19 cellular contexts compared by ENCODE assay signal in genomic region chr9:136757328-136757727, GRCh38. TPM values are rescaled to one million over a fixed set of nuclear protein-coding genes. Genes with fewer than 3 reads are reported as not detected.
"Had no signal": no experiment of that assay in that cellular context is flagged by ENCODE, and none has a peak within 500 bp of the region (broad histone marks: within the 10 kb centered on the region; RNA-seq: fewer than 3 reads in every experiment).

No MANE protein-coding gene starts in this region.

- H3K4me3 ChIP-seq: testis had no signal

- H3K27ac ChIP-seq: testis had no signal

- H3K27ac Mint-ChIP-seq: activated naive CD4-positive, alpha-beta T cell treated with anti-CD3 and anti-CD28 coated beads, Interleukin-2, amount 50 U/mL, for 72 hours; brain; naive thymus-derived CD4-positive, alpha-beta T cell; progenitor cell of endocrine pancreas; stimulated activated naive CD8-positive, alpha-beta T cell treated with anti-CD3 and anti-CD28 coated beads, Interleukin-15, amount 100 ng/mL, for 72 hours had no signal

- H3K9me3 ChIP-seq: testis had no signal

- H3K4me1 ChIP-seq: testis had no signal

- H3K27me3 Mint-ChIP-seq: brain had no signal

- DNase-seq: activated CD4-positive, alpha-beta T cell treated with anti-CD3 and anti-CD28 coated beads, Interleukin-2, amount 50 U/mL, for 4 hours; activated effector memory CD4-positive, alpha-beta T cell treated with anti-CD3 and anti-CD28 coated beads, Interleukin-2, amount 50 U/mL, for 16 hours; activated T-cell treated with anti-CD3 and anti-CD28 coated beads, Interleukin-2, amount 50 U/mL, for 4 hours; hippocampal formation; kidney glomerular epithelial cell; naive thymus-derived CD4-positive, alpha-beta T cell; stimulated activated CD4-positive, alpha-beta T cell treated with anti-CD3 and anti-CD28 coated beads, Interleukin-4, amount 100 ng/mL, for 1 hour; stimulated activated CD8-positive, alpha-beta memory T cell treated with anti-CD3 and anti-CD28 coated beads, Interleukin-4, amount 100 ng/mL, for 48 hours; stimulated activated naive CD8-positive, alpha-beta T cell treated with anti-CD3 and anti-CD28 coated beads, Interleukin-15, amount 100 ng/mL, for 72 hours; testis had no signal

- H3K36me3 Mint-ChIP-seq: brain had no signal

- ATAC-seq: activated naive CD4-positive, alpha-beta T cell treated with anti-CD3 and anti-CD28 coated beads, Interleukin-2, amount 50 U/mL, for 72 hours; activated T-cell treated with anti-CD3 and anti-CD28 coated beads, Interleukin-2, amount 50 U/mL, for 4 hours; stimulated activated naive CD8-positive, alpha-beta T cell treated with anti-CD3 and anti-CD28 coated beads, Interleukin-15, amount 100 ng/mL, for 72 hours had no signal

- H3K27me3 ChIP-seq: testis had no signal

- H3K4me3 Mint-ChIP-seq: activated T-cell treated with anti-CD3 and anti-CD28 coated beads, Interleukin-2, amount 50 U/mL, for 4 hours; brain; naive thymus-derived CD4-positive, alpha-beta T cell; stimulated activated naive CD8-positive, alpha-beta T cell treated with anti-CD3 and anti-CD28 coated beads, Interleukin-15, amount 100 ng/mL, for 72 hours had no signal

RNA-seq across cellular contexts. Expression of gene LCN8, which starts 0.7 kb away (rescaled TPM):
- total RNA-seq: activated naive CD4-positive, alpha-beta T cell treated with anti-CD3 and anti-CD28 coated beads, Interleukin-2, amount 50 U/mL, for 72 hours; activated T-cell treated with anti-CD3 and anti-CD28 coated beads, Interleukin-2, amount 50 U/mL, for 4 hours; chondrocyte; dermis microvascular lymphatic vessel endothelial cell; glomerular endothelial cell; liver; progenitor cell of endocrine pancreas; T-helper 1 cell treated with Interleukin-12 subunit alpha and Interleukin-12 subunit beta and Interleukin-4 antibody, amounts not matched to agents 30 ng/mL and 1 ng/mL, for 36 hours; testis; urinary bladder had no signal

RNA-seq across cellular contexts. Expression of gene LCN15, which starts 7.0 kb away (rescaled TPM):
- total RNA-seq: activated naive CD4-positive, alpha-beta T cell treated with anti-CD3 and anti-CD28 coated beads, Interleukin-2, amount 50 U/mL, for 72 hours; activated T-cell treated with anti-CD3 and anti-CD28 coated beads, Interleukin-2, amount 50 U/mL, for 4 hours; chondrocyte; liver; naive thymus-derived CD4-positive, alpha-beta T cell; progenitor cell of endocrine pancreas; T-helper 1 cell treated with Interleukin-12 subunit alpha and Interleukin-12 subunit beta and Interleukin-4 antibody, amounts not matched to agents 30 ng/mL and 1 ng/mL, for 36 hours; urinary bladder had no signal

RNA-seq across cellular contexts. Expression of gene LCN6, which starts 9.0 kb away (rescaled TPM):
- total RNA-seq: activated naive CD4-positive, alpha-beta T cell treated with anti-CD3 and anti-CD28 coated beads, Interleukin-2, amount 50 U/mL, for 72 hours; activated T-cell treated with anti-CD3 and anti-CD28 coated beads, Interleukin-2, amount 50 U/mL, for 4 hours; chondrocyte; dermis microvascular lymphatic vessel endothelial cell; glomerular endothelial cell; liver; naive thymus-derived CD4-positive, alpha-beta T cell; progenitor cell of endocrine pancreas; T-helper 1 cell treated with Interleukin-12 subunit alpha and Interleukin-12 subunit beta and Interleukin-4 antibody, amounts not matched to agents 30 ng/mL and 1 ng/mL, for 36 hours; urinary bladder had no signal

RNA-seq across cellular contexts. Expression of gene LCN10, which starts 14.6 kb away (rescaled TPM):
- total RNA-seq: chondrocyte, glomerular endothelial cell, progenitor cell of endocrine pancreas, urinary bladder had no signal
